In the genomic region with DNA sequence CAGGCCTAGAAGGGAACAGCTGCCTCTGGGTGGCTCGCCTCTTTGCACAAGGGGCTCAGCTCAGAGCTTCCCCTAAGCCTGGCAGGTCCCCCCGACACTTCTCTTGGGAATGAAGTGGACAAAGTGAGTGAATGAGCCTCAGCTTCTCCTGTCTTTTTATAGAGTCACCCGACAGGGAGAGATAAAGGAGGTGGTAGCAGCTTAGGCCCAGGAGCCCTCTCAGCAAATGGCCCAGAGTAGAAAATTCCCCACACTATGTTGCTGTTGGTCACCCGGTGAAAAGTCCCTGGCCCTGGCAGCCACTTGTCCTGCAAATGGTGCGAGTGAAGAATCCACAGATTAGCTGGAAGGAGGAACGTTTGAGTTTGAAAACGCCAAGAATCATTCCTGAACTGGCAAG, we compare ENCODE assay signal across 17 cellular contexts. TPM values are rescaled to one million over a fixed set of nuclear protein-coding genes. Genes with fewer than 3 reads are reported as not detected.
"Had no signal": no experiment of that assay in that cellular context is flagged by ENCODE, and none has a peak within 500 bp of the region (broad histone marks: within the 10 kb centered on the region; RNA-seq: fewer than 3 reads in every experiment).

No MANE protein-coding gene starts in this region.

- H2AFZ ChIP-seq: parathyroid adenoma had no signal

- H3K27me3 ChIP-seq: body of pancreas, foreskin keratinocyte had no signal

- H3K9ac ChIP-seq: parathyroid adenoma had no signal

- H3K27ac ChIP-seq: body of pancreas, parathyroid adenoma had no signal

- FAIRE-seq: TTC549 had no signal

- ATAC-seq: activated CD8-positive, alpha-beta T cell treated with anti-CD3 and anti-CD28 coated beads for 36 hours; body of pancreas; mucosa of descending colon; naive thymus-derived CD4-positive, alpha-beta T cell had no signal

- H3K79me2 ChIP-seq: parathyroid adenoma had no signal

- H3K4me3 ChIP-seq: body of pancreas, mucosa of descending colon, skin epidermis had no signal

- DNase-seq: activated B cell treated with CpG ODN at 0.5 μM for 24 hours; activated gamma-delta T cell treated with Interleukin-2 at 50 U/mL for 16 hours; body of pancreas; effector CD8-positive, alpha-beta T cell; head of caudate nucleus; immature natural killer cell; mucosa of descending colon; naive thymus-derived CD4-positive, alpha-beta T cell; stimulated activated CD4-positive, alpha-beta T cell treated with anti-CD3 and anti-CD28 coated beads, Interleukin-4, amount 100 ng/mL, for 4 hours; substantia nigra had no signal

- H3K9me3 ChIP-seq: body of pancreas, mucosa of descending colon had no signal

- H3K4me1 ChIP-seq: parathyroid adenoma had no signal

RNA-seq across cellular contexts. Expression of gene CLDN14, which starts 2.4 kb away (rescaled TPM):
- total RNA-seq: activated CD8-positive, alpha-beta T cell treated with anti-CD3 and anti-CD28 coated beads for 36 hours; activated T-cell treated with anti-CD3 and anti-CD28 coated beads, Interleukin-2, amount 50 U/mL, for 72 hours; foreskin keratinocyte; mammary epithelial cell; naive thymus-derived CD4-positive, alpha-beta T cell had no signal
- polyA plus RNA-seq: immature natural killer cell; mammary epithelial cell; naive thymus-derived CD4-positive, alpha-beta T cell had no signal
